9 cellular contexts compared by ENCODE assay signal in the genomic region with DNA sequence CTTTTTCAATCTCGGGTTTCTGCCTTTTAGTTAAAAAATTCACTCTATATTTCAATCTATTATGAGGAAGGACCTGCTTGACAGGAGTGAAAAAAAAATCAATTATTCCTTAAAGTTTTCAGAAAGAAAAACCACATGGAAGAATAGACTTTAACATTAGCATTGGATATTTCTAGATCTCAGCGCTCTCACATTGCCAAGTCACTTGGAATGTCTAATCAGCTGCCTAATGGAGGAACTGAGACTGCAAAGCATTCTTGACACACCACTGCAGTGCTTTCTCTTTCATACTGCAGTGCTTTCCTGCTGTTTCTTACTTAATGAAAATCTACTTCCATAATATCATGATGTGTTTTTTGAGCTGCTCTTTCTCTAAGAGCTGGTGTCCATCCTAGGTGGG. TPM values are rescaled to one million over a fixed set of nuclear protein-coding genes. Genes with fewer than 3 reads are reported as not detected.
A peak's percentile ranks its signal among the peaks of the same experiment; 100 is the strongest.
DNase-seq lines count a peak whose midpoint lies in the region; ATAC-seq and TF ChIP-seq lines count a peak whose summit lies in the region.
"Had no signal": no experiment of that assay in that cellular context is flagged by ENCODE, and none has a peak within 500 bp of the region (broad histone marks: within the 10 kb centered on the region; RNA-seq: fewer than 3 reads in every experiment).

No MANE protein-coding gene starts in this region.

- H3K4me3 ChIP-seq in OCI-LY7 (ENCODE audit: low read depth, low read length, poor library complexity, severe bottlenecking) (peak overlapping the region; percentile 66), heart left ventricle (peak overlapping the region in 3 of 12 donors; percentile 4 to 7 (median 6)), testis (no peak overlapping the region)

- no TSS peak for BruUV-seq in OCI-LY7 (replicated peaks; lab: Mats Ljungman, UMichigan)

- peak overlapping the region; percentile 94 for H3K27ac Mint-ChIP-seq in stimulated activated naive B cell treated with anti-CD40 and anti-IgM and Interleukin-4, amounts not matched to agents 10 μg/mL and 1 μg/mL and 100 μg/mL, for 72 hours

- no peak for TF ChIP-seq CTCF in OCI-LY7 (conservative IDR thresholded peaks at IDR 0.05; ENCODE audit: low read length)
- no peak for TF ChIP-seq CTCF in heart left ventricle (IDR thresholded peaks at IDR 0.05)
- TF ChIP-seq CTCF in testis (IDR thresholded peaks at IDR 0.05), result no peak

- intact Hi-C loops in OCI-LY7 (cut with micrococcal nuclease; ENCODE audit: unreplicated experiment) (loop anchor here (1.0 to 5.0 kb wide), 3 partner anchors 20 to 92 kb away; a partner anchor contains a TSS), heart left ventricle (cut with DNase I) (loop anchor here in 1 of 10 donors (5.0 kb wide), 2 partner anchors 57 to 92 kb away; a partner anchor contains a TSS), testis (cut with DNase I; ENCODE audit: low total_unique reads) (loop anchor here (10.0 kb wide), 1 partner anchor 70 kb away; no protein-coding TSS in a partner anchor)

- H3K27me3 ChIP-seq in heart left ventricle (no peaks in the 10 kb centered on the region), testis (no peaks in the 10 kb centered on the region)

- H3K4me1 Mint-ChIP-seq in stimulated activated naive B cell treated with anti-CD40 and anti-IgM and Interleukin-4, amounts not matched to agents 10 μg/mL and 1 μg/mL and 100 μg/mL, for 72 hours, result peaks cover 49 to 77% of the 10 kb centered on the region in 2 donors

- TF ChIP-seq POLR2A in GM18505 (IDR thresholded peaks at IDR 0.05; ENCODE audit: borderline replicate concordance, extremely low read depth, insufficient read depth, insufficient read length) (no peak), heart left ventricle (IDR thresholded peaks at IDR 0.05) (no peak), testis (IDR thresholded peaks at IDR 0.05) (no peak)

- peak overlapping the region; percentile 91 for H3K4me2 ChIP-seq in OCI-LY7 (ENCODE audit: low read length)

- peaks cover 0 to 4% of the 10 kb centered on the region in 2 donors for H3K36me3 Mint-ChIP-seq in stimulated activated naive B cell treated with anti-CD40 and anti-IgM and Interleukin-4, amounts not matched to agents 10 μg/mL and 1 μg/mL and 100 μg/mL, for 72 hours

- POLR2A ChIA-PET in OCI-LY7 (lab: Charles Lee), result interaction anchor here (0.5 to 10.3 kb wide), 5 partner anchors 12 to 87 kb away, joined by 3 to 122 read pairs (median 4); a partner anchor contains a TSS

- H3K27me3 Mint-ChIP-seq in stimulated activated naive B cell treated with anti-CD40 and anti-IgM and Interleukin-4, amounts not matched to agents 10 μg/mL and 1 μg/mL and 100 μg/mL, for 72 hours, result no peaks in the 10 kb centered on the region

- H3K36me3 ChIP-seq in OCI-LY7 (ENCODE audit: insufficient read depth, low read length) (peaks cover 19% of the 10 kb centered on the region), heart left ventricle (no peaks in the 10 kb centered on the region), testis (ENCODE audit: low read depth, missing control alignments) (no peaks in the 10 kb centered on the region)

- H2AFZ ChIP-seq in OCI-LY7 (ENCODE audit: low read length), result peak overlapping the region; percentile 63; the same call in 1 of the 2 replicates

- DNase-seq in OCI-LY7 (ENCODE audit: low spot score) (peak; percentile 59), heart left ventricle (no peak), NCI-H1694 treated with DMSO at 0.1 percent for 48 hours (lab: John Stamatoyannopoulos, UW) (no peak), ecto neural progenitor cell (ENCODE audit: low spot score) (no peak), testis (no peak)
- no peak for DNase-seq in stimulated activated naive B cell treated with anti-CD40 and anti-IgM and Interleukin-4, amounts not matched to agents 10 μg/mL and 1 μg/mL and 100 μg/mL, for 72 hours

- H3K9me3 ChIP-seq in OCI-LY7 (ENCODE audit: low read length) (no peaks in the 10 kb centered on the region), heart left ventricle (no peaks in the 10 kb centered on the region), testis (no peaks in the 10 kb centered on the region)

- 50 to 53% (median 52%) methylated on average over 2 of the region's 2 CpGs for WGBS in heart left ventricle, 4 donors
- 44 to 49% methylated on average over 2 of the region's 2 CpGs for WGBS in testis, 2 donors

- H4K20me1 ChIP-seq in OCI-LY7 (ENCODE audit: insufficient read depth, low read length), result no peaks in the 10 kb centered on the region

- no peaks in the 10 kb centered on the region for H3K9me2 ChIP-seq in OCI-LY7 (ENCODE audit: insufficient read depth, low read length)

- peaks cover 64% of the 10 kb centered on the region for H3K4me1 ChIP-seq in OCI-LY7 (ENCODE audit: insufficient read depth, low read length, poor library complexity, severe bottlenecking)
- H3K4me1 ChIP-seq in heart left ventricle, result peaks cover 0 to 56% (median 15%) of the 10 kb centered on the region in 12 donors
- H3K4me1 ChIP-seq in testis, result peaks cover 8% of the 10 kb centered on the region

- H3K9me3 Mint-ChIP-seq in stimulated activated naive B cell treated with anti-CD40 and anti-IgM and Interleukin-4, amounts not matched to agents 10 μg/mL and 1 μg/mL and 100 μg/mL, for 72 hours, result peaks cover 0 to 4% of the 10 kb centered on the region in 2 donors

- CTCF ChIA-PET in OCI-LY7 (lab: Charles Lee; ENCODE audit: unreplicated experiment), result interaction anchor here (3.8 kb wide), 1 partner anchor 19 kb away, joined by 16 read pairs; a partner anchor contains a TSS

- peak overlapping the region; percentile 63 to 66 for H3K4me3 Mint-ChIP-seq in stimulated activated naive B cell treated with anti-CD40 and anti-IgM and Interleukin-4, amounts not matched to agents 10 μg/mL and 1 μg/mL and 100 μg/mL, for 72 hours
- H3K4me3 Mint-ChIP-seq: neural crest cell had no signal

- H3K79me2 ChIP-seq in OCI-LY7 (ENCODE audit: insufficient read depth, low read depth, low read length), result peaks cover 33% of the 10 kb centered on the region; the same call in 1 of the 2 replicates

- peak; percentile 52 for ATAC-seq in GM18505 (IDR thresholded peaks at IDR 0.05; ENCODE audit: unreplicated experiment)
- ATAC-seq in HG02588 (IDR thresholded peaks at IDR 0.05; ENCODE audit: unreplicated experiment), result peak; percentile 66
- peak in 3 of 4 donors; percentile 71 to 81 (median 76) for ATAC-seq in heart left ventricle
- peak; percentile 69 to 71 for ATAC-seq in stimulated activated naive B cell treated with anti-CD40 and anti-IgM and Interleukin-4, amounts not matched to agents 10 μg/mL and 1 μg/mL and 100 μg/mL, for 72 hours (replicated peaks)

- peak overlapping the region; percentile 98 for H3K27ac ChIP-seq in OCI-LY7 (ENCODE audit: low read depth, low read length, poor library complexity, severe bottlenecking)
- H3K27ac ChIP-seq in heart left ventricle, result peak overlapping the region in 8 of 12 donors; percentile 3 to 90 (median 36)
- H3K27ac ChIP-seq in testis, result peak overlapping the region in 1 of 2 donors; percentile 74

RNA-seq across cellular contexts. Expression of a gene that starts 20.4 kb away (rescaled TPM):
- 272 and 356 TPM in 2 replicates for total RNA-seq in OCI-LY7 (2014; rRNA removed; shearing (Covaris generic))
- total RNA-seq in OCI-LY7 (2022), result 295 and 304 TPM in 2 replicates
- 10 to 100 TPM; 18.5 to 36.5 (median 25.0) TPM for total RNA-seq in heart left ventricle
- 10 to 100 TPM; 10.6 to 39.0 TPM for polyA plus RNA-seq in heart left ventricle
- 10 to 100 TPM; 53.4 to 55.9 TPM for total RNA-seq in testis
- 41.1 TPM for polyA plus RNA-seq in testis (ENCODE audit: insufficient read depth, low read depth, low replicate concordance)

RNA-seq across cellular contexts. Expression of a gene that starts 57.0 kb away (rescaled TPM):
- total RNA-seq in OCI-LY7 (2014; rRNA removed; shearing (Covaris generic)), result 5.4 and 5.5 TPM in 2 replicates
- total RNA-seq in OCI-LY7 (2022) (6.2 and 7.8 TPM in 2 replicates), heart left ventricle (1 to 10 TPM; 1.8 to 7.5 (median 3.6) TPM), testis (10 to 100 TPM in 1 of 2 donors, 1 to 10 TPM in 1; 9.0 to 11.0 TPM)
- polyA plus RNA-seq in heart left ventricle (1 to 10 TPM; 1.3 to 3.7 TPM), testis (ENCODE audit: insufficient read depth, low read depth, low replicate concordance) (8.3 TPM)

Comparison
In these comparisons a context has a peak if more than half of its experiments do, and no peak if none do; other contexts are left out.
1. RNA of a gene that starts 20.4 kb away (total RNA-seq): 272 to 356 TPM in OCI-LY7; 53.4 to 55.9 TPM in testis and 18.5 to 36.5 TPM in heart left ventricle; every median in the first group is over 4 times any median in the second.
2. Peak in every context shown above with its lines, with median percentiles within 50 percentile points of each other: ATAC-seq.